1 cellular context compared by ENCODE assay signal in the genomic region with DNA sequence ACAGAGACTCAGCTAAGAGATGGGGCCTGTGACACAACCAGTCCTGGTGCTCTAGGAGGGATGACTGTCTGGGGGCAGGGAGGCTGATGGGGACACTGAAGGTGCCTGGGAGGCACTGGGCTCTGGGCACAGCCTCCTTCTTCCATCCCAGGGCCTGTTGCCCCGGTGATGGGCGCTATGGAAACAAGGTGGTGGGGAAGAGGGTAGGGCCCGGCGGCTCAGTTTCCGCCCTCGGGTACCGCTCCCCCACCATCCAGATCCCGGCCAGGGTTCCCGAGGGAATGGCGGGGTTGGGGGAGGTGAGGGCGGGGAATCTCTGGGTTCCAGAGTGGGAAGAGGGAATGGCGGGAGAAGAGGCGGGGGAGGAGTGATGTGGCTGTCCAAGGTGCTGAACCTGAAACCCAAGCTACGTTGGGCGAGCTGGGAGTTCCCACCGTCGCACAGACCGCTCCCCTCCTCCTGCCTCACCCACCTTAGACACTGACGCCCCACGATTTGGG.
TF ChIP-seq lines count a peak whose summit lies in the region.

No MANE protein-coding gene starts in this region.

TF ChIP-seq in WTC11, 78 proteins besides CTCF, POLR2A, EP300 and RAD21 (continued from another document and continues in another):
- TF ChIP-seq, protein P1, sequence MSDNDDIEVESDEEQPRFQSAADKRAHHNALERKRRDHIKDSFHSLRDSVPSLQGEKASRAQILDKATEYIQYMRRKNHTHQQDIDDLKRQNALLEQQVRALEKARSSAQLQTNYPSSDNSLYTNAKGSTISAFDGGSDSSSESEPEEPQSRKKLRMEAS (CRISPR knock-in tag; IDR thresholded peaks at IDR 0.05) = peak; percentile 25; the same call in 1 of the 2 replicates
- TF ChIP-seq SP1 (CRISPR knock-in tag; conservative IDR thresholded peaks at IDR 0.05) (peak; percentile 73), ZNF138 (CRISPR knock-in tag; conservative IDR thresholded peaks at IDR 0.05) (no peak), KAT7 (CRISPR knock-in tag; IDR thresholded peaks at IDR 0.05; ENCODE audit: borderline replicate concordance) (no peak), HMGA2 (CRISPR knock-in tag; IDR thresholded peaks at IDR 0.05) (no peak), ZBTB21 (CRISPR knock-in tag; IDR thresholded peaks at IDR 0.05; ENCODE audit: borderline replicate concordance) (no peak), JAZF1 (CRISPR knock-in tag; IDR thresholded peaks at IDR 0.05) (no peak), CREM (CRISPR knock-in tag; IDR thresholded peaks at IDR 0.05) (peak; percentile 54; the same call in 1 of the 2 replicates), TEAD1 (CRISPR knock-in tag; IDR thresholded peaks at IDR 0.05) (peak; percentile 68), EMX1 (CRISPR knock-in tag; IDR thresholded peaks at IDR 0.05) (no peak), MXD4 (CRISPR knock-in tag; IDR thresholded peaks at IDR 0.05; ENCODE audit: borderline replicate concordance) (no peak), CBFB (CRISPR knock-in tag; IDR thresholded peaks at IDR 0.05; ENCODE audit: low read depth) (no peak), NR3C1 (CRISPR knock-in tag; conservative IDR thresholded peaks at IDR 0.05; ENCODE audit: low read depth) (no peak), ZNF671 (CRISPR knock-in tag; IDR thresholded peaks at IDR 0.05) (no peak), TEAD4 (CRISPR knock-in tag; IDR thresholded peaks at IDR 0.05) (peak; percentile 73; the same call in 1 of the 2 replicates), GABPB1 (CRISPR knock-in tag; IDR thresholded peaks at IDR 0.05) (peak; percentile 54; the same call in 1 of the 2 replicates), JUN (CRISPR knock-in tag; IDR thresholded peaks at IDR 0.05) (no peak), ZNF396 (CRISPR knock-in tag; IDR thresholded peaks at IDR 0.05; ENCODE audit: borderline replicate concordance) (no peak)
- TF ChIP-seq, protein P2, sequence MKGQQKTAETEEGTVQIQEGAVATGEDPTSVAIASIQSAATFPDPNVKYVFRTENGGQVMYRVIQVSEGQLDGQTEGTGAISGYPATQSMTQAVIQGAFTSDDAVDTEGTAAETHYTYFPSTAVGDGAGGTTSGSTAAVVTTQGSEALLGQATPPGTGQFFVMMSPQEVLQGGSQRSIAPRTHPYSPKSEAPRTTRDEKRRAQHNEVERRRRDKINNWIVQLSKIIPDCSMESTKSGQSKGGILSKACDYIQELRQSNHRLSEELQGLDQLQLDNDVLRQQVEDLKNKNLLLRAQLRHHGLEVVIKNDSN (CRISPR knock-in tag; IDR thresholded peaks at IDR 0.05) = peak; percentile 32; the same call in 1 of the 2 replicates
- TF ChIP-seq, protein P3, sequence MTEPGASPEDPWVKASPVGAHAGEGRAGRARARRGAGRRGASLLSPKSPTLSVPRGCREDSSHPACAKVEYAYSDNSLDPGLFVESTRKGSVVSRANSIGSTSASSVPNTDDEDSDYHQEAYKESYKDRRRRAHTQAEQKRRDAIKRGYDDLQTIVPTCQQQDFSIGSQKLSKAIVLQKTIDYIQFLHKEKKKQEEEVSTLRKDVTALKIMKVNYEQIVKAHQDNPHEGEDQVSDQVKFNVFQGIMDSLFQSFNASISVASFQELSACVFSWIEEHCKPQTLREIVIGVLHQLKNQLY (CRISPR knock-in tag; IDR thresholded peaks at IDR 0.05) = no peak
- TF ChIP-seq, protein P4, sequence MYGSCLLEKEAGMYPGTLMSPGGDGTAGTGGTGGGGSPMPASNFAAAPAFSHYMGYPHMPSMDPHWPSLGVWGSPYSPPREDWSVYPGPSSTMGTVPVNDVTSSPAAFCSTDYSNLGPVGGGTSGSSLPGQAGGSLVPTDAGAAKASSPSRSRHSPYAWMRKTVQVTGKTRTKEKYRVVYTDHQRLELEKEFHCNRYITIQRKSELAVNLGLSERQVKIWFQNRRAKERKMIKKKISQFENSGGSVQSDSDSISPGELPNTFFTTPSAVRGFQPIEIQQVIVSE (CRISPR knock-in tag; IDR thresholded peaks at IDR 0.05; ENCODE audit: borderline replicate concordance) = no peak
- TF ChIP-seq, protein P5, sequence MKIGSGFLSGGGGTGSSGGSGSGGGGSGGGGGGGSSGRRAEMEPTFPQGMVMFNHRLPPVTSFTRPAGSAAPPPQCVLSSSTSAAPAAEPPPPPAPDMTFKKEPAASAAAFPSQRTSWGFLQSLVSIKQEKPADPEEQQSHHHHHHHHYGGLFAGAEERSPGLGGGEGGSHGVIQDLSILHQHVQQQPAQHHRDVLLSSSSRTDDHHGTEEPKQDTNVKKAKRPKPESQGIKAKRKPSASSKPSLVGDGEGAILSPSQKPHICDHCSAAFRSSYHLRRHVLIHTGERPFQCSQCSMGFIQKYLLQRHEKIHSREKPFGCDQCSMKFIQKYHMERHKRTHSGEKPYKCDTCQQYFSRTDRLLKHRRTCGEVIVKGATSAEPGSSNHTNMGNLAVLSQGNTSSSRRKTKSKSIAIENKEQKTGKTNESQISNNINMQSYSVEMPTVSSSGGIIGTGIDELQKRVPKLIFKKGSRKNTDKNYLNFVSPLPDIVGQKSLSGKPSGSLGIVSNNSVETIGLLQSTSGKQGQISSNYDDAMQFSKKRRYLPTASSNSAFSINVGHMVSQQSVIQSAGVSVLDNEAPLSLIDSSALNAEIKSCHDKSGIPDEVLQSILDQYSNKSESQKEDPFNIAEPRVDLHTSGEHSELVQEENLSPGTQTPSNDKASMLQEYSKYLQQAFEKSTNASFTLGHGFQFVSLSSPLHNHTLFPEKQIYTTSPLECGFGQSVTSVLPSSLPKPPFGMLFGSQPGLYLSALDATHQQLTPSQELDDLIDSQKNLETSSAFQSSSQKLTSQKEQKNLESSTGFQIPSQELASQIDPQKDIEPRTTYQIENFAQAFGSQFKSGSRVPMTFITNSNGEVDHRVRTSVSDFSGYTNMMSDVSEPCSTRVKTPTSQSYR (CRISPR knock-in tag; IDR thresholded peaks at IDR 0.05) = peak; percentile 81; the same call in 1 of the 2 replicates
- TF ChIP-seq, protein P6, sequence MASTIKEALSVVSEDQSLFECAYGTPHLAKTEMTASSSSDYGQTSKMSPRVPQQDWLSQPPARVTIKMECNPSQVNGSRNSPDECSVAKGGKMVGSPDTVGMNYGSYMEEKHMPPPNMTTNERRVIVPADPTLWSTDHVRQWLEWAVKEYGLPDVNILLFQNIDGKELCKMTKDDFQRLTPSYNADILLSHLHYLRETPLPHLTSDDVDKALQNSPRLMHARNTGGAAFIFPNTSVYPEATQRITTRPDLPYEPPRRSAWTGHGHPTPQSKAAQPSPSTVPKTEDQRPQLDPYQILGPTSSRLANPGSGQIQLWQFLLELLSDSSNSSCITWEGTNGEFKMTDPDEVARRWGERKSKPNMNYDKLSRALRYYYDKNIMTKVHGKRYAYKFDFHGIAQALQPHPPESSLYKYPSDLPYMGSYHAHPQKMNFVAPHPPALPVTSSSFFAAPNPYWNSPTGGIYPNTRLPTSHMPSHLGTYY (CRISPR knock-in tag; IDR thresholded peaks at IDR 0.05) = 0 out of 2 replicates have a peak, but pooled peaks have one; percentile 23
- TF ChIP-seq, protein P7, sequence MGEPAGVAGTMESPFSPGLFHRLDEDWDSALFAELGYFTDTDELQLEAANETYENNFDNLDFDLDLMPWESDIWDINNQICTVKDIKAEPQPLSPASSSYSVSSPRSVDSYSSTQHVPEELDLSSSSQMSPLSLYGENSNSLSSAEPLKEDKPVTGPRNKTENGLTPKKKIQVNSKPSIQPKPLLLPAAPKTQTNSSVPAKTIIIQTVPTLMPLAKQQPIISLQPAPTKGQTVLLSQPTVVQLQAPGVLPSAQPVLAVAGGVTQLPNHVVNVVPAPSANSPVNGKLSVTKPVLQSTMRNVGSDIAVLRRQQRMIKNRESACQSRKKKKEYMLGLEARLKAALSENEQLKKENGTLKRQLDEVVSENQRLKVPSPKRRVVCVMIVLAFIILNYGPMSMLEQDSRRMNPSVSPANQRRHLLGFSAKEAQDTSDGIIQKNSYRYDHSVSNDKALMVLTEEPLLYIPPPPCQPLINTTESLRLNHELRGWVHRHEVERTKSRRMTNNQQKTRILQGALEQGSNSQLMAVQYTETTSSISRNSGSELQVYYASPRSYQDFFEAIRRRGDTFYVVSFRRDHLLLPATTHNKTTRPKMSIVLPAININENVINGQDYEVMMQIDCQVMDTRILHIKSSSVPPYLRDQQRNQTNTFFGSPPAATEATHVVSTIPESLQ (CRISPR knock-in tag; IDR thresholded peaks at IDR 0.05) = no peak; the same call in 1 of the 2 replicates
- TF ChIP-seq, protein P8, sequence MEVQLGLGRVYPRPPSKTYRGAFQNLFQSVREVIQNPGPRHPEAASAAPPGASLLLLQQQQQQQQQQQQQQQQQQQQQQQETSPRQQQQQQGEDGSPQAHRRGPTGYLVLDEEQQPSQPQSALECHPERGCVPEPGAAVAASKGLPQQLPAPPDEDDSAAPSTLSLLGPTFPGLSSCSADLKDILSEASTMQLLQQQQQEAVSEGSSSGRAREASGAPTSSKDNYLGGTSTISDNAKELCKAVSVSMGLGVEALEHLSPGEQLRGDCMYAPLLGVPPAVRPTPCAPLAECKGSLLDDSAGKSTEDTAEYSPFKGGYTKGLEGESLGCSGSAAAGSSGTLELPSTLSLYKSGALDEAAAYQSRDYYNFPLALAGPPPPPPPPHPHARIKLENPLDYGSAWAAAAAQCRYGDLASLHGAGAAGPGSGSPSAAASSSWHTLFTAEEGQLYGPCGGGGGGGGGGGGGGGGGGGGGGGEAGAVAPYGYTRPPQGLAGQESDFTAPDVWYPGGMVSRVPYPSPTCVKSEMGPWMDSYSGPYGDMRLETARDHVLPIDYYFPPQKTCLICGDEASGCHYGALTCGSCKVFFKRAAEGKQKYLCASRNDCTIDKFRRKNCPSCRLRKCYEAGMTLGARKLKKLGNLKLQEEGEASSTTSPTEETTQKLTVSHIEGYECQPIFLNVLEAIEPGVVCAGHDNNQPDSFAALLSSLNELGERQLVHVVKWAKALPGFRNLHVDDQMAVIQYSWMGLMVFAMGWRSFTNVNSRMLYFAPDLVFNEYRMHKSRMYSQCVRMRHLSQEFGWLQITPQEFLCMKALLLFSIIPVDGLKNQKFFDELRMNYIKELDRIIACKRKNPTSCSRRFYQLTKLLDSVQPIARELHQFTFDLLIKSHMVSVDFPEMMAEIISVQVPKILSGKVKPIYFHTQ (CRISPR knock-in tag; IDR thresholded peaks at IDR 0.05) = no peak
- TF ChIP-seq, protein P9, sequence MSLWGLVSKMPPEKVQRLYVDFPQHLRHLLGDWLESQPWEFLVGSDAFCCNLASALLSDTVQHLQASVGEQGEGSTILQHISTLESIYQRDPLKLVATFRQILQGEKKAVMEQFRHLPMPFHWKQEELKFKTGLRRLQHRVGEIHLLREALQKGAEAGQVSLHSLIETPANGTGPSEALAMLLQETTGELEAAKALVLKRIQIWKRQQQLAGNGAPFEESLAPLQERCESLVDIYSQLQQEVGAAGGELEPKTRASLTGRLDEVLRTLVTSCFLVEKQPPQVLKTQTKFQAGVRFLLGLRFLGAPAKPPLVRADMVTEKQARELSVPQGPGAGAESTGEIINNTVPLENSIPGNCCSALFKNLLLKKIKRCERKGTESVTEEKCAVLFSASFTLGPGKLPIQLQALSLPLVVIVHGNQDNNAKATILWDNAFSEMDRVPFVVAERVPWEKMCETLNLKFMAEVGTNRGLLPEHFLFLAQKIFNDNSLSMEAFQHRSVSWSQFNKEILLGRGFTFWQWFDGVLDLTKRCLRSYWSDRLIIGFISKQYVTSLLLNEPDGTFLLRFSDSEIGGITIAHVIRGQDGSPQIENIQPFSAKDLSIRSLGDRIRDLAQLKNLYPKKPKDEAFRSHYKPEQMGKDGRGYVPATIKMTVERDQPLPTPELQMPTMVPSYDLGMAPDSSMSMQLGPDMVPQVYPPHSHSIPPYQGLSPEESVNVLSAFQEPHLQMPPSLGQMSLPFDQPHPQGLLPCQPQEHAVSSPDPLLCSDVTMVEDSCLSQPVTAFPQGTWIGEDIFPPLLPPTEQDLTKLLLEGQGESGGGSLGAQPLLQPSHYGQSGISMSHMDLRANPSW (CRISPR knock-in tag; conservative IDR thresholded peaks at IDR 0.05; ENCODE audit: low read depth) = no peak
- TF ChIP-seq, protein P10, sequence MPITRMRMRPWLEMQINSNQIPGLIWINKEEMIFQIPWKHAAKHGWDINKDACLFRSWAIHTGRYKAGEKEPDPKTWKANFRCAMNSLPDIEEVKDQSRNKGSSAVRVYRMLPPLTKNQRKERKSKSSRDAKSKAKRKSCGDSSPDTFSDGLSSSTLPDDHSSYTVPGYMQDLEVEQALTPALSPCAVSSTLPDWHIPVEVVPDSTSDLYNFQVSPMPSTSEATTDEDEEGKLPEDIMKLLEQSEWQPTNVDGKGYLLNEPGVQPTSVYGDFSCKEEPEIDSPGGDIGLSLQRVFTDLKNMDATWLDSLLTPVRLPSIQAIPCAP (CRISPR knock-in tag; IDR thresholded peaks at IDR 0.05) = 0 out of 2 replicates have a peak, but pooled peaks have one; percentile 47
- TF ChIP-seq, protein P11, sequence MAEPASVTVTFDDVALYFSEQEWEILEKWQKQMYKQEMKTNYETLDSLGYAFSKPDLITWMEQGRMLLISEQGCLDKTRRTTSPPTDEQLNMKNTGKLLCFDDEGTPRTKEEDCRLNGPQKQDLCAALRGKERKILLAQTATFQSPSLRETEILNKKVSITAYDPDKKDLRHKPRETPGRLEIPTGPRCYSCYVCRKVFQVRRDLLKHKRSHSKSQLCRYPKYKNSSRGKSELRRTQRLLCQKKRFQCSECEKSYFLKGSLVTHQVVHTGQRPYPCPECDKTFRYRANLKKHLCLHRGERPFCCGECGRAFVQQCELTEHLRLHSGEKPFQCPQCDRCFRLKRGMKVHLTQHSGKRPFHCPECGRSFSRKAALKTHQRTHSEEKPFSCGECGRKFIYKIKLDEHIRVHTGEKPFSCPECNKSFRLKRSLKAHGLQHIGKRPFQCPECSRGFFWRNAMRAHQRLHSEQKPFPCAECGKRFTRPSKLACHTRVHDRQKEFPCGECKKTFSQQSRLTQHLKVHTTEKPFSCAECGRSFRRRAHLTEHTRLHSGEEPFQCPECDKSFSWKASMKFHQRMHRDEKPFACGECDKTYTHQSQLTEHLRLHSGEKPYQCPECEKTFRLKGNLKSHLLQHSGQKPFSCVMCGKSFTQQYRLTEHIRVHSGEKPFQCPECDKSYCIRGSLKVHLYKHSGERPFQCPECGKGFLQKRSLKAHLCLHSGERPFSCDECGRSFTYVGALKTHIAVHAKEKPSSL (CRISPR knock-in tag; conservative IDR thresholded peaks at IDR 0.05) = no peak
- TF ChIP-seq, protein P12, sequence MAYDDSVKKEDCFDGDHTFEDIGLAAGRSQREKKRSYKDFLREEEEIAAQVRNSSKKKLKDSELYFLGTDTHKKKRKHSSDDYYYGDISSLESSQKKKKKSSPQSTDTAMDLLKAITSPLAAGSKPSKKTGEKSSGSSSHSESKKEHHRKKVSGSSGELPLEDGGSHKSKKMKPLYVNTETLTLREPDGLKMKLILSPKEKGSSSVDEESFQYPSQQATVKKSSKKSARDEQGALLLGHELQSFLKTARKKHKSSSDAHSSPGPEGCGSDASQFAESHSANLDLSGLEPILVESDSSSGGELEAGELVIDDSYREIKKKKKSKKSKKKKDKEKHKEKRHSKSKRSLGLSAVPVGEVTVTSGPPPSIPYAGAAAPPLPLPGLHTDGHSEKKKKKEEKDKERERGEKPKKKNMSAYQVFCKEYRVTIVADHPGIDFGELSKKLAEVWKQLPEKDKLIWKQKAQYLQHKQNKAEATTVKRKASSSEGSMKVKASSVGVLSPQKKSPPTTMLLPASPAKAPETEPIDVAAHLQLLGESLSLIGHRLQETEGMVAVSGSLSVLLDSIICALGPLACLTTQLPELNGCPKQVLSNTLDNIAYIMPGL (CRISPR knock-in tag; IDR thresholded peaks at IDR 0.05) = 0 out of 2 replicates have a peak, but pooled peaks have one; percentile 22
- TF ChIP-seq, protein P13, sequence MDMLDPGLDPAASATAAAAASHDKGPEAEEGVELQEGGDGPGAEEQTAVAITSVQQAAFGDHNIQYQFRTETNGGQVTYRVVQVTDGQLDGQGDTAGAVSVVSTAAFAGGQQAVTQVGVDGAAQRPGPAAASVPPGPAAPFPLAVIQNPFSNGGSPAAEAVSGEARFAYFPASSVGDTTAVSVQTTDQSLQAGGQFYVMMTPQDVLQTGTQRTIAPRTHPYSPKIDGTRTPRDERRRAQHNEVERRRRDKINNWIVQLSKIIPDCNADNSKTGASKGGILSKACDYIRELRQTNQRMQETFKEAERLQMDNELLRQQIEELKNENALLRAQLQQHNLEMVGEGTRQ (CRISPR knock-in tag; IDR thresholded peaks at IDR 0.05) = no peak
- TF ChIP-seq, protein P14, sequence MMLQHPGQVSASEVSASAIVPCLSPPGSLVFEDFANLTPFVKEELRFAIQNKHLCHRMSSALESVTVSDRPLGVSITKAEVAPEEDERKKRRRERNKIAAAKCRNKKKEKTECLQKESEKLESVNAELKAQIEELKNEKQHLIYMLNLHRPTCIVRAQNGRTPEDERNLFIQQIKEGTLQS (CRISPR knock-in tag; conservative IDR thresholded peaks at IDR 0.05) = no peak
